ENCODE assay signal across 19 cellular contexts in genomic region chr12:27163894-27164293, GRCh38.
"Had no signal": no experiment of that assay in that cellular context is flagged by ENCODE, and none has a peak within 500 bp of the region (broad histone marks: within the 10 kb centered on the region; RNA-seq: fewer than 3 reads in every experiment).

No MANE protein-coding gene starts in this region.

- H3K9me3 ChIP-seq: sigmoid colon, thyroid gland had no signal

- ATAC-seq: left ventricle myocardium superior, natural killer cell had no signal

- H3K27ac ChIP-seq: coronary artery, hepatocyte, right atrium auricular region, sigmoid colon, skin epidermis, thyroid gland had no signal

- H3K36me3 Mint-ChIP-seq: natural killer cell had no signal

- H3K4me1 ChIP-seq: right atrium auricular region, sigmoid colon, thyroid gland had no signal

- H3K4me3 ChIP-seq: coronary artery, hepatocyte, lung, right atrium auricular region, sigmoid colon, skin epidermis, thyroid gland had no signal

- H3K36me3 ChIP-seq: right atrium auricular region, sigmoid colon, thyroid gland had no signal

- H3K79me2 ChIP-seq: hepatocyte had no signal

- H3K27me3 ChIP-seq: hepatocyte, right atrium auricular region, sigmoid colon, thyroid gland had no signal

- H3K4me1 Mint-ChIP-seq: natural killer cell had no signal

- H3K4me2 ChIP-seq: hepatocyte had no signal

- H3K27ac Mint-ChIP-seq: natural killer cell, type B pancreatic cell had no signal

- H3K4me3 Mint-ChIP-seq: natural killer cell, neural crest cell, type B pancreatic cell had no signal

- FAIRE-seq: kidney, urothelium cell line had no signal

- H2AFZ ChIP-seq: hepatocyte had no signal

- DNase-seq: effector CD8-positive, alpha-beta T cell; foreskin melanocyte; head of caudate nucleus; kidney; left cardiac atrium; left ventricle myocardium superior; natural killer cell; sigmoid colon; stimulated activated CD4-positive, alpha-beta T cell treated with anti-CD3 and anti-CD28 coated beads, Interleukin-12 subunit alpha, Interleukin-12 subunit beta, amount 100 ng/mL, for 4 hours; stimulated activated naive CD4-positive, alpha-beta T cell treated with Interleukin-2 at 50 U/mL for 16 hours; thyroid gland had no signal

- H3K9me3 Mint-ChIP-seq: natural killer cell, type B pancreatic cell had no signal
